17 cellular contexts compared by ENCODE assay signal in the genomic region with DNA sequence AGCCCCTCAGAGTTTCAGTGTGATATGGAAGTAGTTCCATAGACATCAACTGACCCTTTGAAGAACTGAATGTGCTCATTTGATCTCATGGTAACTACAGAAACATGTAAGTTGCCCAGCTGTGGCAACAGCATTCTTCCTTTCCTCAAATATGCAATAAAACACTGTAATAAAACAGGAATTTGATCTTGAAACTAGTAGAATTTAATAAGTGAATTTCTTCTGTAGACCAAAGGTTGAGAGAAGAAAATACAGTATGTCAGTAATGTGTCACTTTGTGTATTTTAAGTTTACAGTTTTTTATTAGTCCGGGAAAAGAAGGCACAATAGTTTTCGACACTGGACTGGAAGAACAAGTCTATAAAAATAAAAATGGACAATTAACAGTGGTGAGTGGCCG. TPM values are rescaled to one million over a fixed set of nuclear protein-coding genes. Genes with fewer than 3 reads are reported as not detected.
DNase-seq lines count a peak whose midpoint lies in the region; ATAC-seq and TF ChIP-seq lines count a peak whose summit lies in the region.
"Had no signal": no experiment of that assay in that cellular context is flagged by ENCODE, and none has a peak within 500 bp of the region (broad histone marks: within the 10 kb centered on the region; RNA-seq: fewer than 3 reads in every experiment).

No MANE protein-coding gene starts in this region.

- DNase-seq in EL (peak; percentile 48), WTC11 (ENCODE audit: low spot score) (no peak), fibroblast of villous mesenchyme (ENCODE audit: low read depth) (peak; percentile 81), cerebellum (ENCODE audit: low spot score) (no peak), SK-N-DZ (ENCODE audit: low spot score) (no peak), GF-D8 (lab: John Stamatoyannopoulos, UW) (no peak)
- DNase-seq in effector CD4-positive, alpha-beta T cell = no peak
- DNase-seq: activated CD4-positive, alpha-beta T cell treated with anti-CD3 and anti-CD28 coated beads for 4 hours; anterior cingulate cortex; CD8-positive, alpha-beta memory T cell; effector CD8-positive, alpha-beta T cell; kidney; NCI-H2081; T-helper 2 cell had no signal

- H3K4me3 Mint-ChIP-seq in WTC11 = no peak overlapping the region
- H3K4me3 Mint-ChIP-seq: activated T-helper 1 cell treated with anti-CD3 and anti-CD28 coated beads, Interleukin-12 subunit alpha, Interleukin-12 subunit beta, Interleukin-2, Interleukin-4 antibody, amounts not matched to agents 30 ng/mL and 10 ng/mL and 1 ng/mL, durations not matched to agents 14 hours and 24 hours and 36 hours; CD8-positive, alpha-beta memory T cell had no signal

- no peaks in the 10 kb centered on the region for H3K9me3 ChIP-seq in skeletal muscle satellite cell (replicated peaks; ENCODE audit: low read length)
- H3K9me3 ChIP-seq: gastroesophageal sphincter had no signal

- H3K4me1 Mint-ChIP-seq in WTC11 = 0 out of 2 replicates have a peak, but pooled peaks cover 2% of the 10 kb centered on the region
- H3K4me1 Mint-ChIP-seq: CD8-positive, alpha-beta memory T cell had no signal

- H3K27ac Mint-ChIP-seq in WTC11 = peak overlapping the region; percentile 79; the same call in 1 of the 2 replicates
- H3K27ac Mint-ChIP-seq: activated T-helper 1 cell treated with anti-CD3 and anti-CD28 coated beads, Interleukin-12 subunit alpha, Interleukin-12 subunit beta, Interleukin-2, Interleukin-4 antibody, amounts not matched to agents 30 ng/mL and 10 ng/mL and 1 ng/mL, durations not matched to agents 14 hours and 24 hours and 36 hours had no signal

- no peak for ATAC-seq in WTC11
- ATAC-seq: gastroesophageal sphincter had no signal

- H3K9me3 Mint-ChIP-seq in WTC11 = no peaks in the 10 kb centered on the region
- H3K9me3 Mint-ChIP-seq: activated T-helper 1 cell treated with anti-CD3 and anti-CD28 coated beads, Interleukin-12 subunit alpha, Interleukin-12 subunit beta, Interleukin-2, Interleukin-4 antibody, amounts not matched to agents 30 ng/mL and 10 ng/mL and 1 ng/mL, durations not matched to agents 14 hours and 24 hours and 36 hours; CD8-positive, alpha-beta memory T cell had no signal

- peak overlapping the region; percentile 45 for H3K4me2 ChIP-seq in skeletal muscle satellite cell (ENCODE audit: low read length)

- peaks cover 44% of the 10 kb centered on the region for H3K36me3 ChIP-seq in skeletal muscle satellite cell (ENCODE audit: insufficient read depth, low read length)

- peaks cover 13% of the 10 kb centered on the region for H3K36me3 Mint-ChIP-seq in WTC11

- H3K4me3 ChIP-seq in fibroblast of villous mesenchyme (ENCODE audit: low read depth, low read length) (no peak overlapping the region), skeletal muscle satellite cell (ENCODE audit: low read length) (no peak overlapping the region)
- H3K4me3 ChIP-seq: gastroesophageal sphincter had no signal

- H3K27me3 ChIP-seq in skeletal muscle satellite cell (ENCODE audit: control insufficient read depth, insufficient read depth, low read length) = no peaks in the 10 kb centered on the region
- H3K27me3 ChIP-seq: gastroesophageal sphincter had no signal

- H3K9ac ChIP-seq in skeletal muscle satellite cell (ENCODE audit: low read depth, low read length) = peak overlapping the region; percentile 72

- POLR2A ChIA-PET in WTC11 (lab: Charles Lee) = no interaction called here

- no peak for TF ChIP-seq CTCF in WTC11 (IDR thresholded peaks at IDR 0.05)
- no peak for TF ChIP-seq CTCF in fibroblast of villous mesenchyme (IDR thresholded peaks at IDR 0.05; ENCODE audit: insufficient read depth, low read depth, low read length)

- CTCF ChIA-PET in WTC11 (lab: Charles Lee) = interaction anchor here (3.1 kb wide), 1 partner anchor 12 kb away, joined by 20 read pairs; no protein-coding TSS in a partner anchor

- peaks cover 27% of the 10 kb centered on the region for H3K4me1 ChIP-seq in skeletal muscle satellite cell (ENCODE audit: control insufficient read depth, insufficient read depth, low read length)

- H3K27me3 Mint-ChIP-seq in WTC11 (ENCODE audit: low read depth) = no peaks in the 10 kb centered on the region
- H3K27me3 Mint-ChIP-seq: CD8-positive, alpha-beta memory T cell had no signal

TF ChIP-seq in WTC11, 78 proteins besides CTCF, POLR2A, EP300 and RAD21:
- TF ChIP-seq RORB (CRISPR knock-in tag; IDR thresholded peaks at IDR 0.05) (no peak), IRF2 (CRISPR knock-in tag; IDR thresholded peaks at IDR 0.05; ENCODE audit: borderline replicate concordance, low read depth) (no peak), TP53 (CRISPR knock-in tag; IDR thresholded peaks at IDR 0.05) (no peak), NFYB (CRISPR knock-in tag; conservative IDR thresholded peaks at IDR 0.05; ENCODE audit: low read depth) (no peak), ZNF232 (CRISPR knock-in tag; IDR thresholded peaks at IDR 0.05) (no peak), ARID4B (CRISPR knock-in tag; IDR thresholded peaks at IDR 0.05; ENCODE audit: borderline replicate concordance) (no peak), SP1 (CRISPR knock-in tag; conservative IDR thresholded peaks at IDR 0.05) (no peak), NR2C2 (CRISPR knock-in tag; IDR thresholded peaks at IDR 0.05) (no peak)
- TF ChIP-seq, protein P1, sequence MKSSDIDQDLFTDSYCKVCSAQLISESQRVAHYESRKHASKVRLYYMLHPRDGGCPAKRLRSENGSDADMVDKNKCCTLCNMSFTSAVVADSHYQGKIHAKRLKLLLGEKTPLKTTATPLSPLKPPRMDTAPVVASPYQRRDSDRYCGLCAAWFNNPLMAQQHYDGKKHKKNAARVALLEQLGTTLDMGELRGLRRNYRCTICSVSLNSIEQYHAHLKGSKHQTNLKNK (CRISPR knock-in tag; IDR thresholded peaks at IDR 0.05) = no peak
- TF ChIP-seq, protein P2, sequence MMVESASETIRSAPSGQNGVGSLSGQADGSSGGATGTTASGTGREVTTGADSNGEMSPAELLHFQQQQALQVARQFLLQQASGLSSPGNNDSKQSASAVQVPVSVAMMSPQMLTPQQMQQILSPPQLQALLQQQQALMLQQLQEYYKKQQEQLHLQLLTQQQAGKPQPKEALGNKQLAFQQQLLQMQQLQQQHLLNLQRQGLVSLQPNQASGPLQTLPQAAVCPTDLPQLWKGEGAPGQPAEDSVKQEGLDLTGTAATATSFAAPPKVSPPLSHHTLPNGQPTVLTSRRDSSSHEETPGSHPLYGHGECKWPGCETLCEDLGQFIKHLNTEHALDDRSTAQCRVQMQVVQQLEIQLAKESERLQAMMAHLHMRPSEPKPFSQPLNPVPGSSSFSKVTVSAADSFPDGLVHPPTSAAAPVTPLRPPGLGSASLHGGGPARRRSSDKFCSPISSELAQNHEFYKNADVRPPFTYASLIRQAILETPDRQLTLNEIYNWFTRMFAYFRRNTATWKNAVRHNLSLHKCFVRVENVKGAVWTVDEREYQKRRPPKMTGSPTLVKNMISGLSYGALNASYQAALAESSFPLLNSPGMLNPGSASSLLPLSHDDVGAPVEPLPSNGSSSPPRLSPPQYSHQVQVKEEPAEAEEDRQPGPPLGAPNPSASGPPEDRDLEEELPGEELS (CRISPR knock-in tag; IDR thresholded peaks at IDR 0.05) = no peak

RNA-seq across cellular contexts. Expression of gene KCTD10, which starts 31.9 kb away (rescaled TPM):
- 35.1 to 44.7 TPM (median 37.6 TPM) in 3 replicates for total RNA-seq in WTC11 (2021)
- 105 and 129 TPM in 2 replicates for total RNA-seq in fibroblast of villous mesenchyme
- total RNA-seq in skeletal muscle satellite cell (2012; rRNA removed) = 49.4 and 75.4 TPM in 2 replicates
- 48.3 TPM for total RNA-seq in cerebellum
- 21.1 and 33.0 TPM in 2 replicates for polyA plus RNA-seq in SK-N-DZ (2014; cell fraction: cytosol; rRNA removed)
- 12.8 and 21.9 TPM in 2 replicates for polyA plus RNA-seq in SK-N-DZ (2014; cell fraction: nucleus; rRNA removed)

RNA-seq across cellular contexts. Expression of gene UBE3B, which starts 32.2 kb away (rescaled TPM):
- total RNA-seq in WTC11 (2021) (28.9 to 32.2 TPM (median 29.3 TPM) in 3 replicates), fibroblast of villous mesenchyme (34.1 and 51.4 TPM in 2 replicates), cerebellum (36.1 TPM)
- total RNA-seq in skeletal muscle satellite cell (2012; rRNA removed) = 30.6 and 33.7 TPM in 2 replicates
- polyA plus RNA-seq in SK-N-DZ (2014; cell fraction: cytosol; rRNA removed) = 15.8 and 20.6 TPM in 2 replicates
- 39.4 and 61.3 TPM in 2 replicates for polyA plus RNA-seq in SK-N-DZ (2014; cell fraction: nucleus; rRNA removed)

Comparison
In these comparisons a context has a peak if more than half of its experiments do, and no peak if none do; other contexts are left out.
1. DNase-seq: peak in EL (single experiment) and fibroblast of villous mesenchyme (single experiment); none in WTC11 (single experiment), cerebellum (single experiment), SK-N-DZ (single experiment), effector CD4-positive, alpha-beta T cell (single experiment) and GF-D8 (single experiment).